In genomic region chr1:27562483-27563406, GRCh38 we compare ENCODE assay signal across 1 cellular context.
TF ChIP-seq lines count a peak whose summit lies in the region.

No MANE protein-coding gene starts in this region.

TF ChIP-seq in H1, 55 proteins besides CTCF, POLR2A, EP300 and RAD21 (continued from another document):
- TF ChIP-seq CTBP2 (IDR thresholded peaks at IDR 0.05; ENCODE audit: borderline replicate concordance, insufficient read depth, insufficient read length, low read length), result no peak
- no peak for TF ChIP-seq RBBP5 (IDR thresholded peaks at IDR 0.05; ENCODE audit: borderline replicate concordance, low read depth, low read length)
- TF ChIP-seq RFX5 (IDR thresholded peaks at IDR 0.05; ENCODE audit: borderline replicate concordance, low read depth, low read length), result no peak
- TF ChIP-seq, protein P1, sequence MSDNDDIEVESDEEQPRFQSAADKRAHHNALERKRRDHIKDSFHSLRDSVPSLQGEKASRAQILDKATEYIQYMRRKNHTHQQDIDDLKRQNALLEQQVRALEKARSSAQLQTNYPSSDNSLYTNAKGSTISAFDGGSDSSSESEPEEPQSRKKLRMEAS (IDR thresholded peaks at IDR 0.05), result no peak
- TF ChIP-seq YY1 (IDR thresholded peaks at IDR 0.05; ENCODE audit: low read depth, low read length), result no peak
- no peak for TF ChIP-seq SAP30 (IDR thresholded peaks at IDR 0.05; ENCODE audit: insufficient read depth, insufficient replicate concordance, low read length)
- TF ChIP-seq, protein P2, sequence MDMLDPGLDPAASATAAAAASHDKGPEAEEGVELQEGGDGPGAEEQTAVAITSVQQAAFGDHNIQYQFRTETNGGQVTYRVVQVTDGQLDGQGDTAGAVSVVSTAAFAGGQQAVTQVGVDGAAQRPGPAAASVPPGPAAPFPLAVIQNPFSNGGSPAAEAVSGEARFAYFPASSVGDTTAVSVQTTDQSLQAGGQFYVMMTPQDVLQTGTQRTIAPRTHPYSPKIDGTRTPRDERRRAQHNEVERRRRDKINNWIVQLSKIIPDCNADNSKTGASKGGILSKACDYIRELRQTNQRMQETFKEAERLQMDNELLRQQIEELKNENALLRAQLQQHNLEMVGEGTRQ (IDR thresholded peaks at IDR 0.05; ENCODE audit: low read length), result no peak
